18 cellular contexts compared by ENCODE assay signal in the genomic region with DNA sequence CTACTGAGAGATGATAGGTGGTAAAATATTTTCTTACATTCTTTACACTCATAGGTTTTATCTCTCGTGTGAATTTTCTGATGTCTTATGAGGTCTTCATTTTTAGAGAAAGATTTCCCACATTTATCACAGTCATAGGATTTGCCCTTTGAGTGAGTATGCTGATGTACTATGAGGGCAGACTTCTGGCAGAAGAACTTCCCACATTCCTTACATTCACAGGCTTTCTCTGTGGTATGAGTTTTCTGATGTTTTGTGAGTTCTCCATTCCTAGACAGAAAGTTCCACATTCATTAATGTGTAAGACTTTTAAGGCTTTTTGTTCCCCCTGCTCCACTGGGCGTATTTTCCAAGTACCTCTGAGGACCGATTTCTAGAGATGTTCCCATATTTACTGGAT.
"Had no signal": no experiment of that assay in that cellular context is flagged by ENCODE, and none has a peak within 500 bp of the region (broad histone marks: within the 10 kb centered on the region; RNA-seq: fewer than 3 reads in every experiment).

No MANE protein-coding gene starts in this region.

- H3K4me2 ChIP-seq: hepatocyte had no signal

- H3K27me3 ChIP-seq: hepatocyte, right atrium auricular region, sigmoid colon had no signal

- H3K4me1 ChIP-seq: right atrium auricular region, sigmoid colon had no signal

- DNase-seq: effector CD4-positive, alpha-beta T cell; endodermal cell; foreskin melanocyte; head of caudate nucleus; kidney; left colon; left ventricle myocardium superior; naive thymus-derived CD8-positive, alpha-beta T cell; posterior cingulate gyrus; sigmoid colon; stimulated activated CD4-positive, alpha-beta T cell treated with anti-CD3 and anti-CD28 coated beads, Interleukin-12 subunit alpha, Interleukin-12 subunit beta, amount 100 ng/mL, for 4 hours; stimulated activated naive CD4-positive, alpha-beta T cell treated with Interleukin-2 at 50 U/mL for 16 hours had no signal

- H3K4me3 ChIP-seq: coronary artery, hepatocyte, lung, right atrium auricular region, sigmoid colon, skin epidermis had no signal

- H3K4me1 Mint-ChIP-seq: endodermal cell; naive thymus-derived CD8-positive, alpha-beta T cell had no signal

- H3K79me2 ChIP-seq: hepatocyte had no signal

- H3K27ac Mint-ChIP-seq: endodermal cell; naive thymus-derived CD8-positive, alpha-beta T cell; type B pancreatic cell had no signal

- H3K4me3 Mint-ChIP-seq: endodermal cell, type B pancreatic cell had no signal

- H3K27me3 Mint-ChIP-seq: naive thymus-derived CD8-positive, alpha-beta T cell; type B pancreatic cell had no signal

- H2AFZ ChIP-seq: hepatocyte had no signal

- ATAC-seq: left colon; left ventricle myocardium superior; naive thymus-derived CD8-positive, alpha-beta T cell had no signal

- H3K27ac ChIP-seq: coronary artery, hepatocyte, right atrium auricular region, sigmoid colon, skin epidermis had no signal

- H3K9me3 ChIP-seq: right atrium auricular region had no signal
